8 cellular contexts compared by ENCODE assay signal in genomic region chrX:40267334-40268118, GRCh38.
DNase-seq lines count a peak whose midpoint lies in the region; ATAC-seq lines count a peak whose summit lies in the region.

No MANE protein-coding gene starts in this region.

- H3K9ac ChIP-seq in skeletal muscle satellite cell (ENCODE audit: low read depth, low read length): peak overlapping the region; percentile 67

- POLR2A ChIA-PET in activated CD4-positive, alpha-beta T cell treated with anti-CD3 and anti-CD28 coated beads for 36 hours (lab: Charles Lee): interaction anchor here (0.9 kb wide), 1 partner anchor 91 kb away, joined by 3 read pairs; no protein-coding TSS in a partner anchor

- no peak overlapping the region for H3K27ac Mint-ChIP-seq in activated CD4-positive, alpha-beta T cell treated with anti-CD3 and anti-CD28 coated beads for 36 hours

- peak overlapping the region; percentile 60 for H3K4me3 Mint-ChIP-seq in activated CD4-positive, alpha-beta T cell treated with anti-CD3 and anti-CD28 coated beads for 36 hours

- peaks cover 13% of the 10 kb centered on the region for H3K4me1 Mint-ChIP-seq in activated CD4-positive, alpha-beta T cell treated with anti-CD3 and anti-CD28 coated beads for 36 hours

- H3K36me3 ChIP-seq in skeletal muscle satellite cell (ENCODE audit: insufficient read depth, low read length): no peaks in the 10 kb centered on the region

- no peaks in the 10 kb centered on the region for H3K36me3 Mint-ChIP-seq in activated CD4-positive, alpha-beta T cell treated with anti-CD3 and anti-CD28 coated beads for 36 hours (ENCODE audit: low read depth)

- intact Hi-C loops in activated CD4-positive, alpha-beta T cell treated with anti-CD3 and anti-CD28 coated beads for 36 hours (cut with DNase I, micrococcal nuclease): loop anchor here (2.0 to 10.0 kb wide), 5 partner anchors 90 to 533 kb away; partner anchors contain the start of gene BCOR (in 1 of the 2)
- intact Hi-C loops in Right ventricle myocardium superior (cut with DNase I): loop anchor here (10.0 kb wide), 3 partner anchors 197 to 533 kb away; no protein-coding TSS in a partner anchor

- no peaks in the 10 kb centered on the region for H3K27me3 ChIP-seq in skeletal muscle satellite cell (ENCODE audit: control insufficient read depth, insufficient read depth, low read length)

- H3K9me3 ChIP-seq in skeletal muscle satellite cell (replicated peaks; ENCODE audit: low read length): no peaks in the 10 kb centered on the region

- peak overlapping the region; percentile 88 for H3K4me2 ChIP-seq in skeletal muscle satellite cell (ENCODE audit: low read length)

- no peaks in the 10 kb centered on the region for H3K27me3 Mint-ChIP-seq in activated CD4-positive, alpha-beta T cell treated with anti-CD3 and anti-CD28 coated beads for 36 hours

- peak; percentile 7 for ATAC-seq in activated CD4-positive, alpha-beta T cell treated with anti-CD3 and anti-CD28 coated beads for 36 hours
- peak; percentile 56 for ATAC-seq in Right ventricle myocardium superior (ENCODE audit: poor library complexity)
- ATAC-seq in HG03045 (IDR thresholded peaks at IDR 0.05; ENCODE audit: unreplicated experiment): no peak

- no peaks in the 10 kb centered on the region for H3K9me3 Mint-ChIP-seq in activated CD4-positive, alpha-beta T cell treated with anti-CD3 and anti-CD28 coated beads for 36 hours (ENCODE audit: low read depth)

- DNase-seq in activated CD4-positive, alpha-beta T cell treated with anti-CD3 and anti-CD28 coated beads for 36 hours: no peak
- no peak for DNase-seq in activated CD4-positive, alpha-beta T cell treated with anti-CD3 and anti-CD28 coated beads, Interleukin-2, amount 50 U/mL, for 4 hours
- DNase-seq in SKM-1 (lab: John Stamatoyannopoulos, UW; ENCODE audit: unreplicated experiment): peak; percentile 28
- no peak for DNase-seq in Right ventricle myocardium superior
- no peak for DNase-seq in COR-L47 (lab: John Stamatoyannopoulos, UW)
- DNase-seq in stimulated activated CD4-positive, alpha-beta T cell treated with anti-CD3 and anti-CD28 coated beads, Interleukin-1b, Interleukin-23, amount 100 ng/mL, for 48 hours: no peak

- H3K4me1 ChIP-seq in skeletal muscle satellite cell (ENCODE audit: control insufficient read depth, insufficient read depth, low read length): peaks cover 17% of the 10 kb centered on the region

- peak overlapping the region; percentile 77 for H3K4me3 ChIP-seq in skeletal muscle satellite cell (ENCODE audit: low read length)

- CTCF ChIA-PET in activated CD4-positive, alpha-beta T cell treated with anti-CD3 and anti-CD28 coated beads for 36 hours (lab: Charles Lee): interaction anchor here (0.6 to 1.2 kb wide), 3 partner anchors 90 to 825 kb away, joined by 3 read pairs; no protein-coding TSS in a partner anchor
